ENCODE assay signal across 1 cellular context in genomic region chr12:104986022-104986941, GRCh38.
TF ChIP-seq lines count a peak whose summit lies in the region.

Gene NOPCHAP1 (plus strand): TSS chr12:104986316. CDS start chr12:104986353, 37 bp downstream.

TF ChIP-seq in HepG2, 621 proteins besides CTCF, POLR2A, EP300 and RAD21 (continued from another document and continues in another):
- TF ChIP-seq STAT6 (CRISPR knock-in tag; IDR thresholded peaks at IDR 0.05; ENCODE audit: borderline replicate concordance) (no peak), GTF2F1 (IDR thresholded peaks at IDR 0.05; ENCODE audit: low read length) (no peak), AHDC1 (CRISPR knock-in tag; IDR thresholded peaks at IDR 0.05; ENCODE audit: borderline replicate concordance) (no peak), EED (CRISPR knock-in tag; IDR thresholded peaks at IDR 0.05) (0 out of 2 replicates have a peak, but pooled peaks have one; percentile 42), ZFP36L1 (CRISPR knock-in tag; IDR thresholded peaks at IDR 0.05) (no peak), TP53 (CRISPR knock-in tag; conservative IDR thresholded peaks at IDR 0.05) (0 out of 2 replicates have a peak, but pooled peaks have one; percentile 49), ZNF317 (CRISPR knock-in tag; IDR thresholded peaks at IDR 0.05) (no peak; the same call in 1 of the 2 replicates), ZFX (CRISPR knock-in tag; IDR thresholded peaks at IDR 0.05; ENCODE audit: low read depth) (peak; percentile 88), ETS1 (CRISPR knock-in tag; IDR thresholded peaks at IDR 0.05) (no peak), HMG20A (CRISPR knock-in tag; IDR thresholded peaks at IDR 0.05; ENCODE audit: borderline replicate concordance) (no peak), NFYB (CRISPR knock-in tag; IDR thresholded peaks at IDR 0.05) (peak; percentile 75), GPN1 (CRISPR knock-in tag; IDR thresholded peaks at IDR 0.05; ENCODE audit: borderline replicate concordance) (no peak), ZSCAN22 (CRISPR knock-in tag; IDR thresholded peaks at IDR 0.05) (no peak), TBX2 (CRISPR knock-in tag; IDR thresholded peaks at IDR 0.05; ENCODE audit: borderline replicate concordance) (peak; percentile 61), CEBPB (IDR thresholded peaks at IDR 0.05; ENCODE audit: borderline replicate concordance, low read depth, low read length) (no peak), PRPF4 (IDR thresholded peaks at IDR 0.05; ENCODE audit: low read depth, low read length, poor library complexity, severe bottlenecking) (no peak), NR2F2 (IDR thresholded peaks at IDR 0.05; ENCODE audit: borderline replicate concordance, low read depth) (no peak), MLLT10 (CRISPR knock-in tag; IDR thresholded peaks at IDR 0.05) (no peak), MAFG (CRISPR knock-in tag; IDR thresholded peaks at IDR 0.05) (no peak), HDAC6 (IDR thresholded peaks at IDR 0.05; ENCODE audit: low read depth, low read length) (no peak), ZNF280B (CRISPR knock-in tag; IDR thresholded peaks at IDR 0.05; ENCODE audit: borderline replicate concordance) (no peak), AGO1 (IDR thresholded peaks at IDR 0.05; ENCODE audit: low read depth, low read length, poor library complexity, severe bottlenecking) (peak; percentile 42), PATZ1 (CRISPR knock-in tag; IDR thresholded peaks at IDR 0.05) (0 out of 2 replicates have a peak, but pooled peaks have one; percentile 11), ZNF740 (CRISPR knock-in tag; IDR thresholded peaks at IDR 0.05) (no peak), ONECUT2 (CRISPR knock-in tag; IDR thresholded peaks at IDR 0.05) (no peak), ZBTB14 (CRISPR knock-in tag; IDR thresholded peaks at IDR 0.05) (no peak), ZNF362 (CRISPR knock-in tag; IDR thresholded peaks at IDR 0.05; ENCODE audit: borderline replicate concordance) (no peak), ZBTB1 (CRISPR knock-in tag; IDR thresholded peaks at IDR 0.05; ENCODE audit: borderline replicate concordance) (no peak), ZNF629 (CRISPR knock-in tag; conservative IDR thresholded peaks at IDR 0.05) (no peak), PAX8 (CRISPR knock-in tag; IDR thresholded peaks at IDR 0.05; ENCODE audit: borderline replicate concordance) (no peak), BCL3 (CRISPR knock-in tag; IDR thresholded peaks at IDR 0.05) (0 out of 2 replicates have a peak, but pooled peaks have one; percentile 44), ZNF850 (CRISPR knock-in tag; conservative IDR thresholded peaks at IDR 0.05) (no peak), ZNF619 (CRISPR knock-in tag; IDR thresholded peaks at IDR 0.05) (peak; percentile 71; the same call in 1 of the 2 replicates), CCDC6 (CRISPR knock-in tag; IDR thresholded peaks at IDR 0.05) (0 out of 2 replicates have a peak, but pooled peaks have one; percentile 38), ARHGAP35 (CRISPR knock-in tag; IDR thresholded peaks at IDR 0.05; ENCODE audit: borderline replicate concordance) (peak; percentile 83), ZBTB26 (CRISPR knock-in tag; IDR thresholded peaks at IDR 0.05; ENCODE audit: borderline replicate concordance) (peak; percentile 62; the same call in 1 of the 2 replicates), RAD51 (IDR thresholded peaks at IDR 0.05; ENCODE audit: borderline replicate concordance) (no peak), WIZ (CRISPR knock-in tag; IDR thresholded peaks at IDR 0.05) (no peak), KLF15 (CRISPR knock-in tag; IDR thresholded peaks at IDR 0.05; ENCODE audit: borderline replicate concordance) (no peak), PBX2 (CRISPR knock-in tag; IDR thresholded peaks at IDR 0.05) (no peak), NR2F1 (CRISPR knock-in tag; IDR thresholded peaks at IDR 0.05) (no peak), CBX1 (IDR thresholded peaks at IDR 0.05; ENCODE audit: low read depth) (no peak)
